8 cellular contexts compared by ENCODE assay signal in the genomic region with DNA sequence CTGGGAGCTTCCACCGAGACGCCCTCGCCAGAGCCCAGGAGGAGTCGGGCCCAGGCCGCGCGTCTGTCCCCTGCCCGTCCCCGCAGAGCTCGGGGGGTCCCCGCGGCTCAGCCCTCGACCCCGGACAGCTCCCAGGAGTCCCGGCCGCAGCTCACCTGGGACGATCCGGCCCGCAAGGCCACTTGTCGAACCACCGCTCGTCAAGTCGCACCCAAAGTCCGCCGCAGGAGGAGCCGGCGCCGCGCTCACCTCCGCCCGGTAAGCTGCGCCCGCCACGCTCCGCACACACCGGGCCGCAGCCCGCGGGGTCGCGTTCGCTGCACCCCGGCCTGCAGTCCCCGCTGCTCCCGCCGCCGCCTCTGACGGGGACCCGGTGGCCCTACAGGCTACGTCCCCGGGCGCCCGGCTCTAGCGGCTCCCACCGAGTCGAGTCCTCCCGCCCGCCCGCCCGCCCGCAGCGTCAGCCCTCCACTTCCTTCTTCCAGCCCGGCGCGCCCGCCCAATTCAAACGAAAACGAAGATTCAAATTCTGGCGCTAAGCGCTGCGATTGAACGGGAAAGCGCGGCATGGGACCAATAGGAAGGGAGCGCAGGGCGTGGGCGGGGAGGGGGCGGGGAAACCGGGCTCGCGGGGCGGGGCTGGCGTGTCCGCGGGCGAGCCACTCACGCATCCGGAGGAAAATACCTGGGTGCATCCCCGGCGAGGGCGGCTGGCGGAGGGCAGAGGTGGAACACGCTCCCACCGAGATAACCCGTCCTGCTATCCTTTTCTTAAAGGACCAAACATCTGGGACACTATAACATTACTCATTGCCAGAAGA. TPM values are rescaled to one million over a fixed set of nuclear protein-coding genes. Genes with fewer than 3 reads are reported as not detected.
DNase-seq lines count a peak whose midpoint lies in the region; ATAC-seq and TF ChIP-seq lines count a peak whose summit lies in the region.

A gene with protein sequence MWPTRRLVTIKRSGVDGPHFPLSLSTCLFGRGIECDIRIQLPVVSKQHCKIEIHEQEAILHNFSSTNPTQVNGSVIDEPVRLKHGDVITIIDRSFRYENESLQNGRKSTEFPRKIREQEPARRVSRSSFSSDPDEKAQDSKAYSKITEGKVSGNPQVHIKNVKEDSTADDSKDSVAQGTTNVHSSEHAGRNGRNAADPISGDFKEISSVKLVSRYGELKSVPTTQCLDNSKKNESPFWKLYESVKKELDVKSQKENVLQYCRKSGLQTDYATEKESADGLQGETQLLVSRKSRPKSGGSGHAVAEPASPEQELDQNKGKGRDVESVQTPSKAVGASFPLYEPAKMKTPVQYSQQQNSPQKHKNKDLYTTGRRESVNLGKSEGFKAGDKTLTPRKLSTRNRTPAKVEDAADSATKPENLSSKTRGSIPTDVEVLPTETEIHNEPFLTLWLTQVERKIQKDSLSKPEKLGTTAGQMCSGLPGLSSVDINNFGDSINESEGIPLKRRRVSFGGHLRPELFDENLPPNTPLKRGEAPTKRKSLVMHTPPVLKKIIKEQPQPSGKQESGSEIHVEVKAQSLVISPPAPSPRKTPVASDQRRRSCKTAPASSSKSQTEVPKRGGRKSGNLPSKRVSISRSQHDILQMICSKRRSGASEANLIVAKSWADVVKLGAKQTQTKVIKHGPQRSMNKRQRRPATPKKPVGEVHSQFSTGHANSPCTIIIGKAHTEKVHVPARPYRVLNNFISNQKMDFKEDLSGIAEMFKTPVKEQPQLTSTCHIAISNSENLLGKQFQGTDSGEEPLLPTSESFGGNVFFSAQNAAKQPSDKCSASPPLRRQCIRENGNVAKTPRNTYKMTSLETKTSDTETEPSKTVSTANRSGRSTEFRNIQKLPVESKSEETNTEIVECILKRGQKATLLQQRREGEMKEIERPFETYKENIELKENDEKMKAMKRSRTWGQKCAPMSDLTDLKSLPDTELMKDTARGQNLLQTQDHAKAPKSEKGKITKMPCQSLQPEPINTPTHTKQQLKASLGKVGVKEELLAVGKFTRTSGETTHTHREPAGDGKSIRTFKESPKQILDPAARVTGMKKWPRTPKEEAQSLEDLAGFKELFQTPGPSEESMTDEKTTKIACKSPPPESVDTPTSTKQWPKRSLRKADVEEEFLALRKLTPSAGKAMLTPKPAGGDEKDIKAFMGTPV (N-terminal part only) (minus strand): TSS at position 480 of the 821 bp plus-strand sequence. CDS start 756 bp downstream, outside the sequence.

- ATAC-seq in GM19467 (IDR thresholded peaks at IDR 0.05; ENCODE audit: unreplicated experiment): peak; percentile 83
- peak; percentile 94 for ATAC-seq in effector memory CD8-positive, alpha-beta T cell (replicated peaks)

- peak within 1 kb of the TSS; percentile 77 for H2AFZ ChIP-seq in mesenchymal stem cell (ENCODE audit: low read depth, low read length)

- H2AK5ac ChIP-seq in mesenchymal stem cell (ENCODE audit: low read length, severe bottlenecking): no peak within 1 kb of the TSS

- H3K79me1 ChIP-seq in mesenchymal stem cell (replicated peaks; ENCODE audit: low read length, poor library complexity, severe bottlenecking): peaks cover 7% of the 10 kb centered on the region

- peak within 1 kb of the TSS; percentile 28 to 54 for H3K18ac ChIP-seq in mesenchymal stem cell (ENCODE audit: low read depth in 1 of 2, low read length in 2 of 2)

- TF ChIP-seq CTCF in HL-60 (IDR thresholded peaks at IDR 0.05; ENCODE audit: insufficient read depth, low read length): no peak

- H3K27ac ChIP-seq in HL-60 (replicated peaks) (peak within 1 kb of the TSS; percentile 90), mesenchymal stem cell (ENCODE audit: low read length, poor library complexity, severe bottlenecking) (no peak within 1 kb of the TSS)

- peaks cover 20% of the 10 kb centered on the region for H3K36me3 Mint-ChIP-seq in effector memory CD8-positive, alpha-beta T cell (ENCODE audit: insufficient read depth)

- H3K27me3 ChIP-seq in HL-60 (ENCODE audit: insufficient read depth, poor library complexity, severe bottlenecking) (no peaks in the 10 kb centered on the region), mesenchymal stem cell (ENCODE audit: control insufficient read depth in 1 of 2, insufficient read depth in 1 of 2, low read length in 2 of 2) (no peaks in the 10 kb centered on the region)

- peaks cover 7 to 15% of the 10 kb centered on the region in 2 donors for H3K4me1 Mint-ChIP-seq in effector memory CD8-positive, alpha-beta T cell (ENCODE audit: low read depth in 2 of 2)

- H3K36me3 ChIP-seq in mesenchymal stem cell (ENCODE audit: control insufficient read depth in 1 of 2, insufficient read depth in 2 of 2, low read depth in 1 of 2, low read length in 2 of 2): no peaks in the 10 kb centered on the region

- H3K27ac Mint-ChIP-seq in effector memory CD8-positive, alpha-beta T cell: peak within 1 kb of the TSS; percentile 16 to 85

- H3K4ac ChIP-seq in mesenchymal stem cell (ENCODE audit: low read depth in 1 of 2, low read length in 2 of 2): peak within 1 kb of the TSS in 1 of 2 experiments; percentile 35

- peak within 1 kb of the TSS; percentile 75 for H3K9ac ChIP-seq in mesenchymal stem cell (ENCODE audit: low read length)

- H3K27me3 Mint-ChIP-seq in effector memory CD8-positive, alpha-beta T cell: peaks cover 17% of the 10 kb centered on the region in 2 donors

- no peak within 1 kb of the TSS for H2BK12ac ChIP-seq in mesenchymal stem cell (ENCODE audit: low read length in 2 of 2)

- no peaks in the 10 kb centered on the region for H3K9me3 Mint-ChIP-seq in effector memory CD8-positive, alpha-beta T cell

- H2BK5ac ChIP-seq in mesenchymal stem cell (ENCODE audit: low read depth, low read length, poor library complexity, severe bottlenecking): no peak within 1 kb of the TSS

- peak within 1 kb of the TSS; percentile 37 to 42 for H3K23ac ChIP-seq in mesenchymal stem cell (ENCODE audit: low read length in 2 of 2)

- H3K4me3 Mint-ChIP-seq in effector memory CD8-positive, alpha-beta T cell: peak within 1 kb of the TSS; percentile 89 to 92

- no peak within 1 kb of the TSS for H3K14ac ChIP-seq in mesenchymal stem cell (ENCODE audit: low read length in 2 of 2)

- DNase-seq in CMK (ENCODE audit: low read depth) (peak; percentile 39), HL-60 (ENCODE audit: low read depth in 1 of 2, low spot score in 1 of 2) (peak; percentile 74 to 94), NK-92 (lab: John Stamatoyannopoulos, UW; ENCODE audit: unreplicated experiment) (peak; percentile 37), mesenchymal stem cell (peak; percentile 93)
- peak; percentile 67 to 81 for DNase-seq in activated CD8-positive, alpha-beta memory T cell treated with anti-CD3 and anti-CD28 coated beads for 1 hour (ENCODE audit: extremely low read depth in 1 of 2, low read depth in 1 of 2)
- DNase-seq in effector memory CD8-positive, alpha-beta T cell: peak; percentile 83 to 88 (median 85)
- DNase-seq in stimulated activated CD8-positive, alpha-beta memory T cell treated with anti-CD3 and anti-CD28 coated beads, Interleukin-12 subunit alpha, Interleukin-12 subunit beta, amount 100 ng/mL, for 1 hour (ENCODE audit: low read depth): peak; percentile 82

- peak within 1 kb of the TSS; percentile 89 for H4K91ac ChIP-seq in mesenchymal stem cell (ENCODE audit: low read length)

- peak within 1 kb of the TSS; percentile 100 for H3K4me2 ChIP-seq in mesenchymal stem cell (ENCODE audit: low read length, poor library complexity, severe bottlenecking)

- H3K4me3 ChIP-seq in HL-60 (replicated peaks; ENCODE audit: insufficient read depth, low read length) (peak within 1 kb of the TSS; percentile 90), mesenchymal stem cell (ENCODE audit: insufficient read depth in 1 of 2, low read depth in 1 of 2, low read length in 2 of 2) (peak within 1 kb of the TSS; percentile 86 to 94)

- H4K8ac ChIP-seq in mesenchymal stem cell (ENCODE audit: low read length): peak within 1 kb of the TSS; percentile 23

- peak within 1 kb of the TSS; percentile 79 for H2BK120ac ChIP-seq in mesenchymal stem cell (ENCODE audit: low read depth, low read length)

- H3K4me1 ChIP-seq in mesenchymal stem cell (ENCODE audit: control insufficient read depth, insufficient read depth, low read depth, low read length): peaks cover 16% of the 10 kb centered on the region

- WGBS in mesenchymal stem cell: under 1% methylated on average over 83 of the region's 95 CpGs

- H2BK15ac ChIP-seq in mesenchymal stem cell (ENCODE audit: low read depth, poor library complexity, severe bottlenecking): peak within 1 kb of the TSS; percentile 28

- no peaks in the 10 kb centered on the region for H3K9me3 ChIP-seq in mesenchymal stem cell (ENCODE audit: control insufficient read depth, low read length)

RNA-seq across cellular contexts. Expression of the gene that starts here (rescaled TPM):
- polyA plus RNA-seq in mesenchymal stem cell (2013, experiment 1 of 2): 4.9 TPM
- 4.5 TPM for polyA plus RNA-seq in mesenchymal stem cell (2013, experiment 2 of 2)

Comparison
In these comparisons a context has a peak if more than half of its experiments do, and no peak if none do; other contexts are left out.
1. DNase-seq: peak in every context shown above with its lines; median percentile 93 in mesenchymal stem cell; 85 in effector memory CD8-positive, alpha-beta T cell; 84 in HL-60; 82 in stimulated activated CD8-positive, alpha-beta memory T cell treated with anti-CD3 and anti-CD28 coated beads, Interleukin-12 subunit alpha, Interleukin-12 subunit beta, amount 100 ng/mL, for 1 hour; 74 in activated CD8-positive, alpha-beta memory T cell treated with anti-CD3 and anti-CD28 coated beads for 1 hour; 39 in CMK; 37 in NK-92.